Comparison of ENCODE assay signal across 27 cellular contexts in the genomic region with DNA sequence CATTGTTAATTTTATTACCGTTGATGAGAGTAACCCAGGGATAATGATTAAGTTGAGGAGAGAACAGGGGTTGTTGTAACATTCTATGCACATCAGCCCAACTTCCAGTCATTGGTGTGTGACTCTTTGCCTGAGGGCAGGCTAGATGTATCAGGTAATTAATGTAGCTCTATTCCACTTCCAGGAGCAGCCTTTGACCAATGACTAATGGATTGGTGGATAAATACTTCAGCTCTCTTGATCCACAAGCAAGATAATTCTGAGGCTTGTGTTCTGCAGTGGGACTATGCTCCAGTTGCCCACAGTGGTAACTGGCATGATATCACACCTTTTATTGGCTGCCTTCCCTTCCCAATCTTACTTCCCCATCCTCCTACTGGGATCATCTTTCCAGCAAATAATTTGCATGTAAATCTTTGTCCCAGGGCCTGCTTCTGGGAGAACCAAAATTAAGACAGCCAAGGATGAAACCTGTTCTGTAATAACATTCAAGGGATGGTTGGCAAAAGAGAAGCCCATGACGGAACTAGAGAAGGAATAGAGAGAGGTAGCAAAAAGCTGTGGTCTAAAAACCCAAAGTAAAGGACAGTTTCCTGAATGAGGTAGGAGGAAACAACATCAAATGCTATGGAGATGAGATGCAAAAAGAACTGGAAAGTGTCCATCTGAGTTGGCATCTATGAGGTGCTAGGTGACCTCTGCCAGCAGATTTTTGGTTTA.
"Had no signal": no experiment of that assay in that cellular context is flagged by ENCODE, and none has a peak within 500 bp of the region (broad histone marks: within the 10 kb centered on the region; RNA-seq: fewer than 3 reads in every experiment).

No MANE protein-coding gene starts in this region.

- H3K27me3 ChIP-seq: testis, vagina had no signal

- H3K4me1 Mint-ChIP-seq: endodermal cell; neural crest cell; stimulated activated naive B cell treated with anti-CD40 and anti-IgM and Interleukin-4, amounts not matched to agents 10 μg/mL and 1 μg/mL and 100 μg/mL, for 72 hours had no signal

- H3K27ac ChIP-seq: breast epithelium, epithelial cell of prostate, heart left ventricle, testis, vagina, WERI-Rb-1 had no signal

- H3K36me3 Mint-ChIP-seq: activated naive CD8-positive, alpha-beta T cell treated with anti-CD3 and anti-CD28 coated beads for 36 hours; stimulated activated naive B cell treated with anti-CD40 and anti-IgM and Interleukin-4, amounts not matched to agents 10 μg/mL and 1 μg/mL and 100 μg/mL, for 72 hours; type B pancreatic cell had no signal

- H3K27ac Mint-ChIP-seq: activated naive CD8-positive, alpha-beta T cell treated with anti-CD3 and anti-CD28 coated beads for 36 hours; endodermal cell; naive thymus-derived CD4-positive, alpha-beta T cell; stimulated activated naive B cell treated with anti-CD40 and anti-IgM and Interleukin-4, amounts not matched to agents 10 μg/mL and 1 μg/mL and 100 μg/mL, for 72 hours; type B pancreatic cell had no signal

- H3K9me3 Mint-ChIP-seq: activated naive CD8-positive, alpha-beta T cell treated with anti-CD3 and anti-CD28 coated beads for 36 hours; stimulated activated naive B cell treated with anti-CD40 and anti-IgM and Interleukin-4, amounts not matched to agents 10 μg/mL and 1 μg/mL and 100 μg/mL, for 72 hours had no signal

- H3K27me3 Mint-ChIP-seq: type B pancreatic cell had no signal

- FAIRE-seq: islet of Langerhans, TTC549 had no signal

- H3K4me3 Mint-ChIP-seq: activated naive CD8-positive, alpha-beta T cell treated with anti-CD3 and anti-CD28 coated beads for 36 hours; endodermal cell; naive thymus-derived CD4-positive, alpha-beta T cell; neural crest cell; stimulated activated naive B cell treated with anti-CD40 and anti-IgM and Interleukin-4, amounts not matched to agents 10 μg/mL and 1 μg/mL and 100 μg/mL, for 72 hours; type B pancreatic cell had no signal

- H3K4me1 ChIP-seq: breast epithelium, heart left ventricle, testis, vagina had no signal

- ATAC-seq: heart left ventricle; left colon; naive thymus-derived CD4-positive, alpha-beta T cell; sciatic nerve; stimulated activated naive B cell treated with anti-CD40 and anti-IgM and Interleukin-4, amounts not matched to agents 10 μg/mL and 1 μg/mL and 100 μg/mL, for 72 hours had no signal

- H3K4me3 ChIP-seq: breast epithelium, heart left ventricle, smooth muscle cell, testis, vagina had no signal

- H3K9me3 ChIP-seq: breast epithelium, heart left ventricle, testis, vagina had no signal

- DNase-seq: activated CD4-positive, alpha-beta T cell treated with anti-CD3 and anti-CD28 coated beads, Interleukin-2, amount 50 U/mL, for 1 hour; activated CD4-positive, CD25-positive, alpha-beta regulatory T cell treated with anti-CD3 and anti-CD28 coated beads, Interleukin-2, amount 50 U/mL, for 72 hours; activated naive CD4-positive, alpha-beta T cell treated with Interleukin-2 at 50 U/mL for 16 hours; activated naive CD8-positive, alpha-beta T cell treated with anti-CD3 and anti-CD28 coated beads for 36 hours; activated T-cell treated with anti-CD3 and anti-CD28 coated beads, Interleukin-2, amount 50 U/mL, for 48 hours; cerebellar nuclear complex; cortex of kidney; endodermal cell; heart left ventricle; left colon; mesendoderm; naive thymus-derived CD4-positive, alpha-beta T cell; posterior cingulate gyrus; stimulated activated CD4-positive, alpha-beta T cell treated with anti-CD3 and anti-CD28 coated beads, Interleukin-15, amount 100 ng/mL, for 24 hours; stimulated activated CD8-positive, alpha-beta memory T cell treated with anti-CD3 and anti-CD28 coated beads, Interleukin-4, amount 100 ng/mL, for 48 hours; stimulated activated naive B cell treated with anti-CD40 and anti-IgM and Interleukin-4, amounts not matched to agents 10 μg/mL and 1 μg/mL and 100 μg/mL, for 72 hours; testis; WERI-Rb-1 had no signal

- H3K4me2 ChIP-seq: smooth muscle cell had no signal

- H3K36me3 ChIP-seq: breast epithelium, heart left ventricle, vagina, WERI-Rb-1 had no signal
